8 cellular contexts compared by ENCODE assay signal in the genomic region with DNA sequence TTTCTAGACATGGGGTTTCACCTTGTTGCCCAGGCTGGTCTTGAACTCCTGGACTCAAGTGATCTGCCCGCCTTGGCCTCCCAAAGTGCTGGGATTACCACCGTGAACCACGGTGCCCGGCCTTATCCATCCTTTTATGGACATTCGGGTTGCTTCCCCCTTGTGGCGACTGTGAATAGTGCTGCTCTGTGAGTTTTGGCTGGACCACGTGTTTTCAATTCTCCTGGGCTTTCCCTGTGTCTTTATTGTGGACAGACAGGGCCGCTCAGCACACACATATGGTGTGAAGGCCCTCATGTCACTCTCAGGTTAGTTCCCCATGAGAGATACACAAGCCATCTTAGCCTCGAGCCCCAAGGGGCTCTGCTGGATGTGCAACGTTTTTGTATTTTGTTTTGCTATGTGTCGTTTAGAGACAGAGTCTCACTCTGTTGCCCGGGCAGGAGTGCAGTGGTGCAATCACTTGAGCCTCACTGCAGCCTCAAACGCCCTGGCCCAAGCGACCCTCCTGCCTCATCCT. TPM values are rescaled to one million over a fixed set of nuclear protein-coding genes. Genes with fewer than 3 reads are reported as not detected.
DNase-seq lines count a peak whose midpoint lies in the region; ATAC-seq, FAIRE-seq and TF ChIP-seq lines count a peak whose summit lies in the region.

No MANE protein-coding gene starts in this region.

- no peaks in the 10 kb centered on the region for H3K27me3 ChIP-seq in MG63
- no peaks in the 10 kb centered on the region for H3K27me3 ChIP-seq in pancreas
- H3K27me3 ChIP-seq in tibial artery: no peaks in the 10 kb centered on the region

- WGBS in pancreas, 2 donors: 12 to 13% methylated on average over 14 of the region's 14 CpGs

- no peak overlapping the region for H3K4me3 ChIP-seq in MG63
- H3K4me3 ChIP-seq in pancreas: no peak overlapping the region
- no peak overlapping the region for H3K4me3 ChIP-seq in tibial artery

- FAIRE-seq in frontal cortex (lab: Jason Lieb, UNC) (no peak), pancreas (lab: Jason Lieb, UNC) (no peak)

- peak; percentile 42 for DNase-seq in CMK (ENCODE audit: low read depth)
- peak; percentile 84 for DNase-seq in MG63
- DNase-seq in SHP77 treated with DMSO at 0.1 percent for 48 hours (lab: John Stamatoyannopoulos, UW): peak; percentile 58
- peak; percentile 87 for DNase-seq in activated effector memory CD4-positive, alpha-beta T cell treated with anti-CD3 and anti-CD28 coated beads, Interleukin-2, amount 50 U/mL, for 16 hours
- DNase-seq in frontal cortex (ENCODE audit: low spot score in 2 of 2): peak; percentile 60 to 86
- DNase-seq in pancreas: peak; percentile 56 to 86 (median 78)
- peak; percentile 83 to 90 for DNase-seq in tibial artery

- no peaks in the 10 kb centered on the region for H3K9me3 ChIP-seq in MG63
- no peaks in the 10 kb centered on the region for H3K9me3 ChIP-seq in pancreas
- no peaks in the 10 kb centered on the region for H3K9me3 ChIP-seq in tibial artery

- H3K36me3 ChIP-seq in MG63 (peaks cover 17% of the 10 kb centered on the region), pancreas (peaks cover 0 to 10% (median 0%) of the 10 kb centered on the region in 3 donors), tibial artery (peaks cover 7 to 35% (median 21%) of the 10 kb centered on the region in 3 donors)

- no peak overlapping the region for H3K27ac ChIP-seq in pancreas
- peak overlapping the region; percentile 23 to 45 for H3K27ac ChIP-seq in tibial artery

- H3K4me1 ChIP-seq in pancreas: peaks cover 0 to 4% (median 0%) of the 10 kb centered on the region in 3 donors
- peaks cover 0 to 22% (median 5%) of the 10 kb centered on the region in 4 donors for H3K4me1 ChIP-seq in tibial artery

- peak; percentile 52 for ATAC-seq in GM21447 (IDR thresholded peaks at IDR 0.05; ENCODE audit: unreplicated experiment)
- peak; percentile 72 to 86 (median 84) for ATAC-seq in pancreas

- peak; percentile 59 to 85 (median 76) for TF ChIP-seq CTCF in pancreas (IDR thresholded peaks at IDR 0.05)
- TF ChIP-seq CTCF in tibial artery (IDR thresholded peaks at IDR 0.05): peak; percentile 82 to 86

- intact Hi-C loops in pancreas (cut with DNase I) (no loop called here), tibial artery (cut with DNase I; ENCODE audit: low total_unique reads) (no loop called here)

RNA-seq across cellular contexts. Expression of gene MAU2, which starts 40.5 kb away (rescaled TPM):
- 19.6 and 32.9 TPM in 2 replicates for total RNA-seq in MG63 (2014; rRNA removed; shearing (Covaris generic); ENCODE audit: low replicate concordance)
- total RNA-seq in frontal cortex (20.8 TPM), pancreas (10 to 100 TPM; 22.6 to 38.8 (median 26.7) TPM)
- polyA plus RNA-seq in pancreas: 10 to 100 TPM; 32.3 to 36.2 TPM

RNA-seq across cellular contexts. Expression of gene SUGP1, which starts 40.8 kb away (rescaled TPM):
- total RNA-seq in MG63 (2014; rRNA removed; shearing (Covaris generic); ENCODE audit: low replicate concordance): 28.9 and 57.0 TPM in 2 replicates
- 22.8 TPM for total RNA-seq in frontal cortex
- 10 to 100 TPM; 14.6 to 24.6 (median 18.2) TPM for total RNA-seq in pancreas
- polyA plus RNA-seq in pancreas: 10 to 100 TPM; 42.8 to 50.3 TPM

RNA-seq across cellular contexts. Expression of gene GATAD2A, which starts 44.3 kb away (rescaled TPM):
- 46.3 and 69.1 TPM in 2 replicates for total RNA-seq in MG63 (2014; rRNA removed; shearing (Covaris generic); ENCODE audit: low replicate concordance)
- total RNA-seq in frontal cortex (7.7 TPM), pancreas (10 to 100 TPM; 31.4 to 51.8 (median 41.8) TPM)
- polyA plus RNA-seq in pancreas: 10 to 100 TPM; 11.9 to 13.1 TPM

Comparison
In these comparisons a context has a peak if more than half of its experiments do, and no peak if none do; other contexts are left out.
1. H3K27ac ChIP-seq: peak in tibial artery (2 of 2); none in pancreas (0 of 4).
2. Peak in every context shown above with its lines, with median percentiles within 50 percentile points of each other: DNase-seq.